Comparison of ENCODE assay signal across 15 cellular contexts in the genomic region with DNA sequence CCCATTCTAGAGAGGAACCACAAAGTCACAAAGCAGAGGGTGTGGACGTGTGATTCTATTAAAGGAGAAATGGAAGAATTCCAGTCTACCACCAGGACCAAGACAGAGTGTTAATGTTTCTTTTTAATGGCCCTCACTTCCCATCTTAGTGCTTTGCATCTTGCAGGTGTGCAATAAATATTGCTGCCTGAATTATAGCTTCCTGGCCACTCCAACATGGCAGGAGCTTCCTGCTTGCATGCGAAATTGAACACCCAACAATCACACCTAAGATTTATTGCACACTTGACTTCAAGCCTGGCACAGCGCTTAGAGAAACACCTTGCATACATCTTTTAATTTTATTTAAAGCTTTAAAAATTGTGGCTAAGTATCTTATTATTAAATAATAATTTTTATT. TPM values are rescaled to one million over a fixed set of nuclear protein-coding genes. Genes with fewer than 3 reads are reported as not detected.
DNase-seq lines count a peak whose midpoint lies in the region; ATAC-seq, FAIRE-seq and TF ChIP-seq lines count a peak whose summit lies in the region.
"Had no signal": no experiment of that assay in that cellular context is flagged by ENCODE, and none has a peak within 500 bp of the region (broad histone marks: within the 10 kb centered on the region; RNA-seq: fewer than 3 reads in every experiment).

No MANE protein-coding gene starts in this region.

- H4K20me1 ChIP-seq in astrocyte (ENCODE audit: insufficient read depth, low read length) = no peaks in the 10 kb centered on the region
- H4K20me1 ChIP-seq: BLaER1 treated with 17β-estradiol and CSF1 and Interleukin-3, amounts not matched to agents 10 nM and 100 nM had no signal

- FAIRE-seq in astrocyte (lab: Jason Lieb, UNC) (no peak), kidney (lab: Jason Lieb, UNC) (no peak)

- H3K79me2 ChIP-seq in astrocyte (ENCODE audit: insufficient read depth, low read length) = no peaks in the 10 kb centered on the region

- H3K4me2 ChIP-seq in astrocyte (ENCODE audit: low read length) = no peak overlapping the region
- H3K4me2 ChIP-seq: BLaER1 treated with 17β-estradiol and CSF1 and Interleukin-3, amounts not matched to agents 10 nM and 100 nM had no signal

- H3K4me3 Mint-ChIP-seq in astrocyte (ENCODE audit: unreplicated experiment) = no peak overlapping the region
- H3K4me3 Mint-ChIP-seq: T-cell had no signal

- no peak overlapping the region for H3K9ac ChIP-seq in astrocyte (ENCODE audit: low read length)
- no peak overlapping the region for H3K9ac ChIP-seq in kidney (ENCODE audit: low read length in 2 of 2)
- H3K9ac ChIP-seq: BLaER1 treated with 17β-estradiol and CSF1 and Interleukin-3, amounts not matched to agents 10 nM and 100 nM had no signal

- no peak overlapping the region for H3K4me3 ChIP-seq in astrocyte (ENCODE audit: insufficient read depth, low read depth, low read length)
- no peak overlapping the region for H3K4me3 ChIP-seq in kidney (ENCODE audit: low read length in 2 of 2)
- H3K4me3 ChIP-seq in ascending aorta = no peak overlapping the region
- H3K4me3 ChIP-seq: BLaER1 treated with 17β-estradiol and CSF1 and Interleukin-3, amounts not matched to agents 10 nM and 100 nM had no signal

- no peak overlapping the region for H3K27ac ChIP-seq in astrocyte (ENCODE audit: low read depth, low read length)
- no peak overlapping the region for H3K27ac ChIP-seq in kidney (ENCODE audit: low read depth in 2 of 2, low read length in 2 of 2)
- H3K27ac ChIP-seq in ascending aorta = no peak overlapping the region
- H3K27ac ChIP-seq: BLaER1 treated with 17β-estradiol and CSF1 and Interleukin-3, amounts not matched to agents 10 nM and 100 nM; RWPE1 had no signal

- H2AFZ ChIP-seq in astrocyte (ENCODE audit: low read depth, low read length) = no peak overlapping the region

- TF ChIP-seq CTCF in astrocyte (IDR thresholded peaks at IDR 0.05; ENCODE audit: insufficient read depth, low read depth, low read length) (no peak), kidney (IDR thresholded peaks at IDR 0.05; ENCODE audit: borderline replicate concordance, extremely low read depth, insufficient read depth) (no peak), ascending aorta (IDR thresholded peaks at IDR 0.05) (no peak)

- no peaks in the 10 kb centered on the region for H3K4me1 ChIP-seq in astrocyte (ENCODE audit: insufficient read depth, low read length)
- H3K4me1 ChIP-seq in kidney (ENCODE audit: control insufficient read depth in 1 of 2, insufficient read depth in 1 of 2, low read depth in 1 of 2, low read length in 2 of 2) = no peaks in the 10 kb centered on the region
- H3K4me1 ChIP-seq in ascending aorta = no peaks in the 10 kb centered on the region

- ATAC-seq in GM21423 (IDR thresholded peaks at IDR 0.05; ENCODE audit: unreplicated experiment) = no peak
- ATAC-seq: T-cell had no signal

- H3K9me3 ChIP-seq in astrocyte (ENCODE audit: insufficient read depth, low read depth, low read length) (no peaks in the 10 kb centered on the region), kidney (ENCODE audit: control insufficient read depth in 1 of 2, low read length in 2 of 2) (no peaks in the 10 kb centered on the region), ascending aorta (no peaks in the 10 kb centered on the region)

- H3K27ac Mint-ChIP-seq in astrocyte (ENCODE audit: unreplicated experiment) = peak overlapping the region; percentile 27
- H3K27ac Mint-ChIP-seq: T-cell had no signal

- H3K4me1 Mint-ChIP-seq in astrocyte (ENCODE audit: low read depth, unreplicated experiment) = no peaks in the 10 kb centered on the region
- H3K4me1 Mint-ChIP-seq: T-cell had no signal

- peak; percentile 74 for DNase-seq in DMS153 (lab: John Stamatoyannopoulos, UW)
- DNase-seq in NCI-H1417 treated with DMSO at 0.1 percent for 48 hours (lab: John Stamatoyannopoulos, UW) = peak; percentile 45
- DNase-seq in NCI-H2227 treated with DMSO at 0.1 percent for 48 hours (lab: John Stamatoyannopoulos, UW) = peak; percentile 38
- no peak for DNase-seq in astrocyte (ENCODE audit: low read depth)
- no peak for DNase-seq in kidney
- DNase-seq in ascending aorta (ENCODE audit: low spot score in 2 of 2) = no peak
- no peak for DNase-seq in ureter (ENCODE audit: low spot score)
- DNase-seq: H7, IMR-90, MV-4-11, OCI-M1, T-cell had no signal

- intact Hi-C loops in kidney (cut with DNase I) (no loop called here), ascending aorta (cut with DNase I) (no loop called here)

- peaks cover 6% of the 10 kb centered on the region for H3K27me3 Mint-ChIP-seq in astrocyte (ENCODE audit: low read depth, unreplicated experiment)
- H3K27me3 Mint-ChIP-seq: T-cell had no signal

- peaks cover 1% of the 10 kb centered on the region for H3K9me3 Mint-ChIP-seq in astrocyte (ENCODE audit: unreplicated experiment)
- H3K9me3 Mint-ChIP-seq: T-cell had no signal

- H3K36me3 ChIP-seq in astrocyte (ENCODE audit: insufficient read depth, low read length) (no peaks in the 10 kb centered on the region), kidney (ENCODE audit: control insufficient read depth in 1 of 2, insufficient read depth in 2 of 2, low read length in 2 of 2) (no peaks in the 10 kb centered on the region), ascending aorta (no peaks in the 10 kb centered on the region)
- H3K36me3 ChIP-seq: BLaER1 treated with 17β-estradiol and CSF1 and Interleukin-3, amounts not matched to agents 10 nM and 100 nM had no signal

- no peaks in the 10 kb centered on the region for H3K36me3 Mint-ChIP-seq in astrocyte (ENCODE audit: low read depth, unreplicated experiment)
- H3K36me3 Mint-ChIP-seq: T-cell had no signal

- H3K27me3 ChIP-seq in astrocyte (ENCODE audit: insufficient read depth, low read length) = peaks cover 2% of the 10 kb centered on the region
- no peaks in the 10 kb centered on the region for H3K27me3 ChIP-seq in ascending aorta
- H3K27me3 ChIP-seq: BLaER1 treated with 17β-estradiol and CSF1 and Interleukin-3, amounts not matched to agents 10 nM and 100 nM had no signal

RNA-seq across cellular contexts. Expression of gene PPP1CC, which starts 22.5 kb away (rescaled TPM):
- total RNA-seq in astrocyte = 94.8 and 107 TPM in 2 replicates
- total RNA-seq in kidney = 82.3 TPM
- polyA plus RNA-seq in kidney (ENCODE audit: insufficient read depth, low read depth, low replicate concordance) = 57.0 TPM
- 39.8 TPM for total RNA-seq in ascending aorta
- total RNA-seq in ureter = 107 TPM

Comparison
In these comparisons a context has a peak if more than half of its experiments do, and no peak if none do; other contexts are left out.
1. DNase-seq: peak in DMS153 (single experiment), NCI-H1417 treated with DMSO at 0.1 percent for 48 hours (single experiment) and NCI-H2227 treated with DMSO at 0.1 percent for 48 hours (single experiment); none in astrocyte (single experiment), kidney (single experiment), ascending aorta (0 of 2) and ureter (single experiment).